In the genomic region with DNA sequence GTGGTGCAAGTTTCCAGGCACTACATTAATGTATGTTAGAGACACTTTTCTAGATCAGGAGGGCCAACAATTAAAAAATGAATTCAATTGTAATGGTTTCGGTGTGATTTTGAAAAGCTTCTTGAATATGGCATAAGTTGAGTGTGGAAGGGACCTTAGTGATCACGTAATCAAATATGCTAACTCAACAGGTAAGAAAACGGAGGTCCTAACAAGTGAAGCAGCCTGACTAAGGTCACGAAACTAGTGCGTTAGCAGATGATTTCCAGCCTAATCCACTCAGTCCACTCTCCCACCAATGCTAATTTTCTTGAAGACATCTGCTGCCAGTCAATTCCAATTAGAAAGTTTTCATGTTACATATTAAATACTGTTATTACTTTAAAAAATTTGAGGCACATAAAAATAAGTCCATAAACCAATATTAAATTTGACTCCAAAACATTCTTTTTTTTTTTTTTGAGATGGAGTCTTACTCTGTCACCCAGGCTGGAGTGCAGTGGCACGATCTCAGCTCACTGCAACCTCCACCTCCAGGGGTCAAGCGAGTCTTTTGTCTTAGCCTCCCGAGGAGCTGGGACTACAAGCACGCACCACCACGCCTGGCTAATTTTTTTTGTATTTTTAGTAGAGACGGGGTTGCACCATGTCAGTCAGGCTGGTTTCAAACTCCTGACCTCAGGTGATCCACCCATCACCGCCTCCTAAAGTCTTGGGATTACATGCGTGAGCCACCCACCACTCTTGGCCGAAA, we compare ENCODE assay signal across 1 cellular context.
TF ChIP-seq lines count a peak whose summit lies in the region.

No MANE protein-coding gene starts in this region.

TF ChIP-seq in A549, 52 proteins besides CTCF, POLR2A, EP300 and RAD21 (continued from another document):
- TF ChIP-seq FOXS1 (CRISPR knock-in tag; IDR thresholded peaks at IDR 0.05) (no peak), ZSCAN20 (CRISPR knock-in tag; IDR thresholded peaks at IDR 0.05) (no peak), NFE2L2 (conservative IDR thresholded peaks at IDR 0.05; ENCODE audit: low read length) (no peak), MAZ (IDR thresholded peaks at IDR 0.05; ENCODE audit: borderline replicate concordance, low read depth, low read length) (no peak), TFCP2L1 (CRISPR knock-in tag; IDR thresholded peaks at IDR 0.05) (no peak), CHD2 (IDR thresholded peaks at IDR 0.05; ENCODE audit: low read length, partially characterized antibody) (no peak), ZC3H11A (IDR thresholded peaks at IDR 0.05) (no peak), FOSB (CRISPR knock-in tag; IDR thresholded peaks at IDR 0.05) (no peak), MAX (IDR thresholded peaks at IDR 0.05) (no peak), RARB (CRISPR knock-in tag; IDR thresholded peaks at IDR 0.05) (no peak)
